In genomic region chr9:34611811-34612787, GRCh38 we compare ENCODE assay signal across 8 cellular contexts. TPM values are rescaled to one million over a fixed set of nuclear protein-coding genes. Genes with fewer than 3 reads are reported as not detected.
DNase-seq lines count a peak whose midpoint lies in the region; ATAC-seq, FAIRE-seq and TF ChIP-seq lines count a peak whose summit lies in the region.

A gene with protein sequence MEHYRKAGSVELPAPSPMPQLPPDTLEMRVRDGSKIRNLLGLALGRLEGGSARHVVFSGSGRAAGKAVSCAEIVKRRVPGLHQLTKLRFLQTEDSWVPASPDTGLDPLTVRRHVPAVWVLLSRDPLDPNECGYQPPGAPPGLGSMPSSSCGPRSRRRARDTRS (minus strand): TSS chr9:34612097. CDS start chr9:34611296, 801 bp downstream.

- H3K9me3 ChIP-seq in SJSA1 (replicated peaks) (no peaks in the 10 kb centered on the region), neutrophil (no peaks in the 10 kb centered on the region)

- H3K36me3 ChIP-seq in SJSA1: peaks cover 3% of the 10 kb centered on the region
- peaks cover 36% of the 10 kb centered on the region for H3K36me3 ChIP-seq in neutrophil

- peak; percentile 69 for DNase-seq in DMS79 treated with DMSO at 0.1 percent for 48 hours (lab: John Stamatoyannopoulos, UW)
- DNase-seq in Jurkat, Clone E6-1 (ENCODE audit: low read depth, low spot score): peak; percentile 55
- peak; percentile 66 to 70 for DNase-seq in SJSA1 (ENCODE audit: low read depth in 1 of 2, low spot score in 2 of 2)
- DNase-seq in activated naive CD4-positive, alpha-beta T cell treated with Interleukin-2 at 50 U/mL for 16 hours: peak; percentile 82
- DNase-seq in frontal cortex (ENCODE audit: low spot score in 2 of 2): peak; percentile 88 to 96

- H3K4me1 ChIP-seq in SJSA1 (replicated peaks): peaks cover 12% of the 10 kb centered on the region
- peaks cover 19 to 23% of the 10 kb centered on the region in 2 experiments for H3K4me1 ChIP-seq in neutrophil (ENCODE audit: control insufficient read depth in 1 of 2, insufficient read depth in 1 of 2, low read depth in 1 of 2, low read length in 1 of 2)

- ATAC-seq in GM21529 (IDR thresholded peaks at IDR 0.05; ENCODE audit: unreplicated experiment): peak; percentile 89

- H3K27ac ChIP-seq in SJSA1 (peak within 1 kb of the TSS; percentile 52), neutrophil (peak within 1 kb of the TSS; percentile 88)

- no peak for FAIRE-seq in frontal cortex (lab: Jason Lieb, UNC)

- TF ChIP-seq CTCF in neutrophil (IDR thresholded peaks at IDR 0.05) (peak; percentile 65), subcutaneous adipose tissue (IDR thresholded peaks at IDR 0.05; ENCODE audit: low read depth) (no peak)

- H3K27me3 ChIP-seq in SJSA1 (replicated peaks): no peaks in the 10 kb centered on the region
- H3K27me3 ChIP-seq in neutrophil: peaks cover 8% of the 10 kb centered on the region

- H3K4me3 ChIP-seq in Jurkat, Clone E6-1 (ENCODE audit: low read length): peak within 1 kb of the TSS; percentile 94
- peak within 1 kb of the TSS; percentile 63 for H3K4me3 ChIP-seq in SJSA1
- peak within 1 kb of the TSS; percentile 76 to 77 for H3K4me3 ChIP-seq in neutrophil (ENCODE audit: low read depth in 1 of 2, low read length in 1 of 2)

RNA-seq across cellular contexts. Expression of the gene that starts here (rescaled TPM):
- 49.5 TPM for polyA plus RNA-seq in Jurkat, Clone E6-1 (2012; ENCODE audit: insufficient read depth, insufficient read length)
- 12.3 and 15.6 TPM in 2 replicates for total RNA-seq in SJSA1 (2014; rRNA removed; shearing (Covaris generic))
- total RNA-seq in frontal cortex (6.1 TPM), subcutaneous adipose tissue (10 to 100 TPM; 18.4 to 27.3 (median 22.4) TPM)

Comparison
In these comparisons a context has a peak if more than half of its experiments do, and no peak if none do; other contexts are left out.
1. Peak in every context shown above with its lines: DNase-seq, ATAC-seq, H3K4me3 ChIP-seq and H3K27ac ChIP-seq.